ENCODE assay signal across 28 cellular contexts in genomic region chr10:116082211-116082610, GRCh38.
DNase-seq lines count a peak whose midpoint lies in the region; ATAC-seq and TF ChIP-seq lines count a peak whose summit lies in the region.
"Had no signal": no experiment of that assay in that cellular context is flagged by ENCODE, and none has a peak within 500 bp of the region (broad histone marks: within the 10 kb centered on the region; RNA-seq: fewer than 3 reads in every experiment).

No MANE protein-coding gene starts in this region.

- TF ChIP-seq CTCF in IMR-90 (conservative IDR thresholded peaks at IDR 0.05; ENCODE audit: low read depth, low read length) = no peak
- TF ChIP-seq CTCF in astrocyte of the spinal cord (IDR thresholded peaks at IDR 0.05; ENCODE audit: low read depth, low read length) = no peak
- TF ChIP-seq CTCF in WERI-Rb-1 (IDR thresholded peaks at IDR 0.05; ENCODE audit: low read depth, low read length) = no peak

- H4K5ac ChIP-seq in IMR-90 (ENCODE audit: low read depth, low read length) (no peak overlapping the region), mesendoderm (ENCODE audit: low read length) (no peak overlapping the region)

- no peak overlapping the region for H2AFZ ChIP-seq in IMR-90 (replicated peaks; ENCODE audit: low read length, poor library complexity)

- no peak overlapping the region for H2BK20ac ChIP-seq in IMR-90 (ENCODE audit: low read depth, low read length)

- CTCF ChIA-PET in IMR-90 (lab: Yijun Ruan, JAX) = no interaction called here

- dilution Hi-C loops in IMR-90 (cut with HindIII; ENCODE audit: low sequenced_read_pairs, unreplicated experiment) = no loop called here

- no peaks in the 10 kb centered on the region; the same call in 1 of the 2 replicates for H3K9me1 ChIP-seq in IMR-90 (ENCODE audit: insufficient read depth, low read length)

- H3K4me1 ChIP-seq in IMR-90 (ENCODE audit: control insufficient read depth, insufficient read depth, low read length) (no peaks in the 10 kb centered on the region), mesendoderm (ENCODE audit: control insufficient read depth, low read depth, low read length) (peaks cover 7% of the 10 kb centered on the region)
- H3K4me1 ChIP-seq: BE2C, HAP-1 had no signal

- H3K4me2 ChIP-seq in IMR-90 (ENCODE audit: low read depth, low read length) (no peak overlapping the region), mesendoderm (ENCODE audit: low read length) (no peak overlapping the region)

- no peak overlapping the region for H2BK120ac ChIP-seq in IMR-90 (ENCODE audit: low read depth, low read length)
- no peak overlapping the region for H2BK120ac ChIP-seq in mesendoderm (ENCODE audit: low read depth, low read length)

- H2BK15ac ChIP-seq in IMR-90 (ENCODE audit: low read depth, low read length) (no peak overlapping the region), mesendoderm (replicated peaks; ENCODE audit: low read depth) (no peak overlapping the region)

- no peaks in the 10 kb centered on the region for H3K79me2 ChIP-seq in mesendoderm (ENCODE audit: control insufficient read depth, insufficient read depth, low read length)

- no peak overlapping the region for H3K23ac ChIP-seq in IMR-90 (ENCODE audit: low read depth, low read length)
- H3K23ac ChIP-seq in mesendoderm (ENCODE audit: low read length) = no peak overlapping the region

- no peak overlapping the region for H2AK9ac ChIP-seq in IMR-90 (replicated peaks; ENCODE audit: low read depth, low read length, poor library complexity)

- peak; percentile 2 for DNase-seq in IMR-90
- DNase-seq in astrocyte of the spinal cord (ENCODE audit: low read depth, low spot score) = peak; percentile 30
- peak; percentile 75 for DNase-seq in kidney tubule cell (ENCODE audit: low spot score)
- DNase-seq in WERI-Rb-1 = no peak
- no peak for DNase-seq in NCI-H2227 treated with DMSO at 0.1 percent for 48 hours (lab: John Stamatoyannopoulos, UW)
- DNase-seq in mesendoderm = no peak
- DNase-seq: BE2C; Calu3; CD8-positive, alpha-beta memory T cell; DMS153; DND-41; GOT3; HFFc6; KBM-7; MG63; NCI-H1048; NCI-H1417; NCI-H1694; NCI-H2081 treated with DMSO at 0.1 percent for 48 hours; NCI-H2171; NCI-H345; NCI-H510A treated with DMSO at 0.1 percent for 48 hours; NCI-H774; PC-3; Right ventricle myocardium superior had no signal

- H3K18ac ChIP-seq in IMR-90 (ENCODE audit: low read depth, low read length) = no peak overlapping the region
- no peak overlapping the region for H3K18ac ChIP-seq in mesendoderm (ENCODE audit: low read length)

- BruUV-seq in IMR-90 (replicated peaks; lab: Mats Ljungman, UMichigan) = no TSS peak

- H3K27me3 ChIP-seq in IMR-90 (ENCODE audit: control insufficient read depth, insufficient read depth, low read length) (no peaks in the 10 kb centered on the region), WERI-Rb-1 (ENCODE audit: insufficient read depth, low read depth, severe bottlenecking) (no peaks in the 10 kb centered on the region), mesendoderm (ENCODE audit: insufficient read depth, low read length, poor library complexity) (no peaks in the 10 kb centered on the region)
- H3K27me3 ChIP-seq: BE2C, MG63, SJSA1 had no signal

- in situ Hi-C loops in IMR-90 (cut with MboI; ENCODE audit: low sequenced_read_pairs) = no loop called here
- in situ Hi-C loops in astrocyte of the spinal cord (cut with HindIII; ENCODE audit: low sequenced_read_pairs) = no loop called here

- no peak overlapping the region for H3K56ac ChIP-seq in IMR-90 (ENCODE audit: extremely low read depth, insufficient read depth, low read length)
- H3K56ac ChIP-seq in mesendoderm (ENCODE audit: low read length) = no peak overlapping the region

- H3K9ac ChIP-seq in IMR-90 (ENCODE audit: low read depth, low read length) = no peak overlapping the region
- H3K9ac ChIP-seq in mesendoderm (ENCODE audit: low read length) = no peak overlapping the region

- H3K79me1 ChIP-seq in IMR-90 (ENCODE audit: low read depth in 1 of 2, low read length in 2 of 2) = no peaks in the 10 kb centered on the region
- no peaks in the 10 kb centered on the region for H3K79me1 ChIP-seq in mesendoderm (ENCODE audit: low read length)

- H3K14ac ChIP-seq in IMR-90 (replicated peaks; ENCODE audit: low read depth, low read length) = no peak overlapping the region

- POLR2A ChIA-PET in IMR-90 (lab: Charles Lee; ENCODE audit: unreplicated experiment) = no interaction called here

- no peak for TF ChIP-seq RAD21 in IMR-90 (IDR thresholded peaks at IDR 0.05; ENCODE audit: low read length)

- H2AK5ac ChIP-seq in IMR-90 (ENCODE audit: low read depth, low read length) (no peak overlapping the region), mesendoderm (ENCODE audit: low read length) (no peak overlapping the region)

- no CpG with 5 or more reads among the region's 8 CpGs for WGBS in IMR-90 (ENCODE audit: extremely low coverage in 2 of 2, insufficient read length in 1 of 2), 2 experiments
- no CpG with 5 or more reads among the region's 8 CpGs for WGBS in mesendoderm (ENCODE audit: extremely low coverage, insufficient coverage, low lambda C conversion rate)

- H2BK5ac ChIP-seq in IMR-90 (ENCODE audit: low read depth, low read length, poor library complexity, severe bottlenecking) (no peak overlapping the region), mesendoderm (ENCODE audit: low read length) (no peak overlapping the region)

- no peak overlapping the region for H3K4ac ChIP-seq in IMR-90 (ENCODE audit: low read depth, low read length)
- no peak overlapping the region for H3K4ac ChIP-seq in mesendoderm (ENCODE audit: low read depth, low read length)

- TF ChIP-seq POLR2A in IMR-90 (IDR thresholded peaks at IDR 0.05; ENCODE audit: low read depth, low read length) = no peak

- H4K20me1 ChIP-seq in IMR-90 (ENCODE audit: insufficient read depth, low read length) = no peaks in the 10 kb centered on the region

- no peak for ATAC-seq in IMR-90 (ENCODE audit: low read depth)
- no peak for ATAC-seq in GM18502 (IDR thresholded peaks at IDR 0.05; ENCODE audit: poor library complexity, unreplicated experiment)
- ATAC-seq: PC-3 had no signal

- no peak overlapping the region for H3K4me3 ChIP-seq in IMR-90 (ENCODE audit: insufficient read depth, low read depth, low read length)
- no peak overlapping the region for H3K4me3 ChIP-seq in astrocyte of the spinal cord (ENCODE audit: low read depth, low read length)
- no peak overlapping the region for H3K4me3 ChIP-seq in WERI-Rb-1 (ENCODE audit: low read depth, low read length)
- H3K4me3 ChIP-seq in mesendoderm (ENCODE audit: low read length) = no peak overlapping the region
- H3K4me3 ChIP-seq: HAP-1, MG63, SJSA1 had no signal

- H3K36me3 ChIP-seq in IMR-90 (ENCODE audit: control insufficient read depth, insufficient read depth, low read length) = no peaks in the 10 kb centered on the region
- no peaks in the 10 kb centered on the region for H3K36me3 ChIP-seq in WERI-Rb-1
- H3K36me3 ChIP-seq in mesendoderm (ENCODE audit: control insufficient read depth, insufficient read depth, low read length) = no peaks in the 10 kb centered on the region
- H3K36me3 ChIP-seq: BE2C, HAP-1, MG63, SJSA1 had no signal

- H3K9me3 ChIP-seq in IMR-90 (ENCODE audit: control insufficient read depth, insufficient read depth, low read length) (peaks cover 2% of the 10 kb centered on the region; the same call in 1 of the 2 replicates), WERI-Rb-1 (ENCODE audit: severe bottlenecking) (no peaks in the 10 kb centered on the region)
- H3K9me3 ChIP-seq: BE2C, HAP-1, MG63, SJSA1 had no signal

- H4K8ac ChIP-seq in IMR-90 (ENCODE audit: low read depth in 2 of 2, low read length in 2 of 2) = no peak overlapping the region
- no peak overlapping the region for H4K8ac ChIP-seq in mesendoderm (ENCODE audit: low read depth, low read length)

- intact Hi-C loops in IMR-90 (cut with micrococcal nuclease) = no loop called here

- H4K91ac ChIP-seq in IMR-90 (ENCODE audit: insufficient read depth, low read depth, low read length) = no peak overlapping the region

- H3K27ac ChIP-seq in IMR-90 (ENCODE audit: insufficient read depth, low read length) (no peak overlapping the region), WERI-Rb-1 (no peak overlapping the region), mesendoderm (ENCODE audit: low read depth, low read length) (no peak overlapping the region)
- H3K27ac ChIP-seq: SJSA1 had no signal

TF ChIP-seq in IMR-90, 13 proteins besides CTCF, POLR2A, EP300 and RAD21:
- TF ChIP-seq NFE2L2 (IDR thresholded peaks at IDR 0.05; ENCODE audit: low read depth, low read length) = no peak
- TF ChIP-seq ELK1 (IDR thresholded peaks at IDR 0.05; ENCODE audit: borderline replicate concordance, low read depth, low read length) = no peak
- TF ChIP-seq MAFK (IDR thresholded peaks at IDR 0.05; ENCODE audit: low read depth, low read length) = no peak
- no peak for TF ChIP-seq RFX5 (IDR thresholded peaks at IDR 0.05; ENCODE audit: low read depth, low read length)
- TF ChIP-seq MAZ (IDR thresholded peaks at IDR 0.05; ENCODE audit: borderline replicate concordance, low read depth, low read length) = no peak
- TF ChIP-seq CEBPB (IDR thresholded peaks at IDR 0.05; ENCODE audit: low read depth, low read length) = no peak
- no peak for TF ChIP-seq BHLHE40 (IDR thresholded peaks at IDR 0.05; ENCODE audit: low read depth, low read length)
- TF ChIP-seq, protein P1, sequence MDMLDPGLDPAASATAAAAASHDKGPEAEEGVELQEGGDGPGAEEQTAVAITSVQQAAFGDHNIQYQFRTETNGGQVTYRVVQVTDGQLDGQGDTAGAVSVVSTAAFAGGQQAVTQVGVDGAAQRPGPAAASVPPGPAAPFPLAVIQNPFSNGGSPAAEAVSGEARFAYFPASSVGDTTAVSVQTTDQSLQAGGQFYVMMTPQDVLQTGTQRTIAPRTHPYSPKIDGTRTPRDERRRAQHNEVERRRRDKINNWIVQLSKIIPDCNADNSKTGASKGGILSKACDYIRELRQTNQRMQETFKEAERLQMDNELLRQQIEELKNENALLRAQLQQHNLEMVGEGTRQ (IDR thresholded peaks at IDR 0.05; ENCODE audit: low read depth, low read length) = no peak
- no peak for TF ChIP-seq FOS (IDR thresholded peaks at IDR 0.05; ENCODE audit: low read depth, low read length)
- TF ChIP-seq CHD1 (IDR thresholded peaks at IDR 0.05; ENCODE audit: low read depth, low read length) = no peak
- TF ChIP-seq SMC3 (IDR thresholded peaks at IDR 0.05; ENCODE audit: low read depth, low read length) = no peak
- no peak for TF ChIP-seq RCOR1 (IDR thresholded peaks at IDR 0.05; ENCODE audit: insufficient replicate concordance, low read length)
- no peak for TF ChIP-seq MXI1 (IDR thresholded peaks at IDR 0.05; ENCODE audit: borderline replicate concordance, low read depth, low read length)

Comparison
In these comparisons a context has a peak if more than half of its experiments do, and no peak if none do; other contexts are left out.
1. DNase-seq: peak in IMR-90 (single experiment), astrocyte of the spinal cord (single experiment) and kidney tubule cell (single experiment); none in WERI-Rb-1 (single experiment), NCI-H2227 treated with DMSO at 0.1 percent for 48 hours (single experiment) and mesendoderm (single experiment).